In genomic region chr6:44078219-44078794, GRCh38 we compare ENCODE assay signal across 15 cellular contexts. TPM values are rescaled to one million over a fixed set of nuclear protein-coding genes. Genes with fewer than 3 reads are reported as not detected.
DNase-seq lines count a peak whose midpoint lies in the region; ATAC-seq, FAIRE-seq and TF ChIP-seq lines count a peak whose summit lies in the region.
"Had no signal": no experiment of that assay in that cellular context is flagged by ENCODE, and none has a peak within 500 bp of the region (broad histone marks: within the 10 kb centered on the region; RNA-seq: fewer than 3 reads in every experiment).

No MANE protein-coding gene starts in this region.

- no peak for TF ChIP-seq CTCF in A549 (IDR thresholded peaks at IDR 0.05)
- no peak for TF ChIP-seq CTCF in GM12865 (IDR thresholded peaks at IDR 0.05; ENCODE audit: insufficient read depth, low read depth, low read length, missing control alignments)
- no peak for TF ChIP-seq CTCF in SU-DHL-6 (IDR thresholded peaks at IDR 0.05; ENCODE audit: insufficient read depth, low read length, poor library complexity, severe bottlenecking)
- no peak for TF ChIP-seq CTCF in liver (IDR thresholded peaks at IDR 0.05; ENCODE audit: low read depth, low read length, missing input control)

- ATAC-seq in A549 (no peak), GM21619 (IDR thresholded peaks at IDR 0.05; ENCODE audit: unreplicated experiment) (no peak), GM18519 (IDR thresholded peaks at IDR 0.05; ENCODE audit: low FRiP score, unreplicated experiment) (no peak)

- 95% methylated on average over 6 of the region's 6 CpGs for WGBS in A549 (ENCODE audit: missing lambda C conversion rate)
- WGBS in liver, result 82% methylated on average over 6 of the region's 6 CpGs

- H3K9ac ChIP-seq in SU-DHL-6 (ENCODE audit: low read length) (no peak overlapping the region; the same call in 1 of the 2 replicates), liver (ENCODE audit: low read depth in 1 of 2, low read length in 2 of 2) (no peak overlapping the region)

- H3K36me3 ChIP-seq in SU-DHL-6 (ENCODE audit: low read length) (no peaks in the 10 kb centered on the region), liver (ENCODE audit: control insufficient read depth in 4 of 4, insufficient read depth in 3 of 4, low read depth in 1 of 4, low read length in 3 of 4) (no peaks in the 10 kb centered on the region)
- H3K36me3 ChIP-seq: Peyer's patch had no signal

- H3K4me2 ChIP-seq in A549 (no peak overlapping the region), SU-DHL-6 (ENCODE audit: low read depth, low read length, poor library complexity, severe bottlenecking) (peak overlapping the region; percentile 74)

- no peak for TF ChIP-seq RAD21 in A549 (conservative IDR thresholded peaks at IDR 0.05 in 1 of 2, IDR thresholded peaks at IDR 0.05 in 1 of 2)
- TF ChIP-seq RAD21 in liver (IDR thresholded peaks at IDR 0.05), result no peak

- H3K4me1 ChIP-seq in A549 (peaks cover 24% of the 10 kb centered on the region), liver (ENCODE audit: control insufficient read depth in 4 of 4, insufficient read depth in 4 of 4, low read length in 3 of 4) (peaks cover 7 to 39% (median 17%) of the 10 kb centered on the region in 4 donors)

- DNase-seq in A549 (ENCODE audit: low read depth in 1 of 2, low spot score in 1 of 2) (no peak), GM12865 (ENCODE audit: low read depth) (no peak), NCI-H2227 treated with DMSO at 0.1 percent for 48 hours (lab: John Stamatoyannopoulos, UW) (no peak), GOT3 (lab: John Stamatoyannopoulos, UW) (no peak)
- DNase-seq: AML-193, GF-D8, NCI-H1092 treated with DMSO at 0.1 percent for 48 hours, NCI-H1694, SHP77 had no signal

- POLR2A ChIA-PET in A549 (lab: Yijun Ruan, JAX), result interaction anchor here (2.6 kb wide), 1 partner anchor 308 kb away, joined by 18 read pairs; the partner anchor contains the start of gene VEGFA

- CTCF ChIA-PET in A549 (lab: Yijun Ruan, JAX), result interaction anchor here (0.5 to 14.0 kb wide), 72 partner anchors 11 to 490 kb away, joined by 3 to 235 read pairs (median 4); partner anchors contain the start of gene VEGFA

- TF ChIP-seq EP300 in A549 (IDR thresholded peaks at IDR 0.05), result no peak

- H3K4me3 ChIP-seq in A549, result no peak overlapping the region
- H3K4me3 ChIP-seq in GM12865 (ENCODE audit: low read depth, low read length), result peak overlapping the region; percentile 94
- H3K4me3 ChIP-seq in SU-DHL-6 (ENCODE audit: insufficient read depth, low read length, poor library complexity, severe bottlenecking), result no peak overlapping the region
- H3K4me3 ChIP-seq in liver (ENCODE audit: low read depth in 1 of 3, low read length in 3 of 3), result no peak overlapping the region
- H3K4me3 ChIP-seq: MG63, Peyer's patch had no signal

- no peak for TF ChIP-seq POLR2A in A549 (IDR thresholded peaks at IDR 0.05; ENCODE audit: low read length)

- H3K9me3 ChIP-seq in A549 (no peaks in the 10 kb centered on the region), SU-DHL-6 (ENCODE audit: insufficient read depth, low read length) (no peaks in the 10 kb centered on the region), liver (ENCODE audit: control insufficient read depth in 4 of 4, low read length in 3 of 4) (no peaks in the 10 kb centered on the region)
- H3K9me3 ChIP-seq: MG63, Peyer's patch had no signal

- no peaks in the 10 kb centered on the region for H3K79me2 ChIP-seq in SU-DHL-6 (ENCODE audit: insufficient read depth, low read length)

- H3K9me2 ChIP-seq in SU-DHL-6 (replicated peaks; ENCODE audit: insufficient read depth, low read length), result no peaks in the 10 kb centered on the region

- no peaks in the 10 kb centered on the region for H4K20me1 ChIP-seq in SU-DHL-6 (ENCODE audit: low read depth, low read length)

- H3K27me3 ChIP-seq in SU-DHL-6 (ENCODE audit: low read length) (no peaks in the 10 kb centered on the region), liver (ENCODE audit: control insufficient read depth in 4 of 4, insufficient read depth in 4 of 4, low read length in 3 of 4) (no peaks in the 10 kb centered on the region)
- H3K27me3 ChIP-seq: MG63, Peyer's patch had no signal

- no peak for FAIRE-seq in A549 (lab: Jason Lieb, UNC)

- H2AFZ ChIP-seq in SU-DHL-6 (ENCODE audit: low read depth, low read length, severe bottlenecking), result no peak overlapping the region

- peak overlapping the region; percentile 13 to 56; a peak in 3 of 6 replicates for H3K27ac ChIP-seq in A549
- H3K27ac ChIP-seq in SU-DHL-6 (ENCODE audit: low read depth, low read length), result no peak overlapping the region
- H3K27ac ChIP-seq in liver (ENCODE audit: low read depth in 1 of 2, low read length in 2 of 2), result no peak overlapping the region
- H3K27ac ChIP-seq: Peyer's patch had no signal

- peaks cover 23% of the 10 kb centered on the region for H3F3A ChIP-seq in SU-DHL-6 (ENCODE audit: insufficient read depth)

TF ChIP-seq in A549, 52 proteins besides CTCF, POLR2A, EP300 and RAD21 (continues in another document):
- no peak for TF ChIP-seq MAFK (IDR thresholded peaks at IDR 0.05; ENCODE audit: partially characterized antibody)
- no peak for TF ChIP-seq FOXS1 (CRISPR knock-in tag; IDR thresholded peaks at IDR 0.05)
- no peak for TF ChIP-seq GATA3 (IDR thresholded peaks at IDR 0.05; ENCODE audit: borderline replicate concordance)
- no peak for TF ChIP-seq HDAC2 (IDR thresholded peaks at IDR 0.05)
- TF ChIP-seq RARB (CRISPR knock-in tag; IDR thresholded peaks at IDR 0.05), result no peak

TF ChIP-seq in liver, 16 proteins besides CTCF, POLR2A, EP300 and RAD21:
- TF ChIP-seq HNF4A (conservative IDR thresholded peaks at IDR 0.05) (peak; percentile 7 to 38), ZBTB33 (IDR thresholded peaks at IDR 0.05) (no peak)

RNA-seq across cellular contexts. Expression of gene MRPL14, which starts 48.9 kb away (rescaled TPM):
- polyA plus RNA-seq in A549 (2011; rRNA removed) (47.1 and 48.2 TPM in 2 replicates), A549 (2017; fragmentation: RNase III; extraction: RNeasy Plus Mini Kit Qiagen cat#74134 plus additional on column Dnase treatment) (55.3 to 56.5 TPM (median 56.3 TPM) in 3 replicates), liver (100 to 1,000 TPM in 1 of 2 donors, 10 to 100 TPM in 1; 44.9 to 118 TPM)
- 108 and 113 TPM in 2 replicates for polyA plus RNA-seq in A549 (2012; cell fraction: cytosol; rRNA removed)
- 49.1 and 67.3 TPM in 2 replicates for polyA plus RNA-seq in A549 (2012; cell fraction: nucleus; rRNA removed)
- 17.1 and 19.3 TPM in 2 replicates for polyA minus RNA-seq in A549 (2011; rRNA and poly(A)+ RNA removed)
- 10 to 100 TPM; 34.6 to 36.9 TPM for total RNA-seq in liver

RNA-seq across cellular contexts. Expression of gene TMEM63B, which starts 49.0 kb away (rescaled TPM):
- polyA plus RNA-seq in A549 (2011; rRNA removed) (24.0 and 25.4 TPM in 2 replicates), A549 (2017; fragmentation: RNase III; extraction: RNeasy Plus Mini Kit Qiagen cat#74134 plus additional on column Dnase treatment) (18.3 to 22.2 TPM (median 21.6 TPM) in 3 replicates), liver (10 to 100 TPM in 1 of 2 donors, 1 to 10 TPM in 1; 9.6 to 21.4 TPM)
- polyA plus RNA-seq in A549 (2012; cell fraction: cytosol; rRNA removed), result 26.0 and 33.3 TPM in 2 replicates
- 50.9 and 59.9 TPM in 2 replicates for polyA plus RNA-seq in A549 (2012; cell fraction: nucleus; rRNA removed)
- 32.9 and 44.4 TPM in 2 replicates for polyA minus RNA-seq in A549 (2011; rRNA and poly(A)+ RNA removed)
- 10 to 100 TPM; 53.8 to 64.9 TPM for total RNA-seq in liver

Comparison
In these comparisons a context has a peak if more than half of its experiments do, and no peak if none do; other contexts are left out.
1. H3K27ac ChIP-seq: peak in A549 (2 of 2); none in SU-DHL-6 (single experiment) and liver (0 of 2).